In the genomic region with DNA sequence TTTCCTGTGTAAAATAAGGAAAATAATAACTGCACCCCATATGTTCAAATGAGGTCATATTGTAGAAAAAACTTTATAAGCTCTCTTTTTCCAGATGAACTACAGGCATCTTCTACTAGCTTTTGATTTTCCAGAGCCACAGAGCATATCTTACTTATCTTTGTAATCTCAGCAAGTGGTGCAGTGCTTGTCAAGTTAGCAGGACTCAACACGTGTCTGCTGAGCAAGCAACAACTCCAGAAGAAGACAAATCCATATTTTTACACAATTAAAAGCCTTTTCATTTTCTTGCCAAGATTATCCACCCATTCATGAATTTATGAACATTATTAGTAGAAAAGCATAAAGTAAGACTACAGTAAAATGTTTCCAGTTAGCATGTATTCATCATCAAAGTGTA, we compare ENCODE assay signal across 13 cellular contexts. TPM values are rescaled to one million over a fixed set of nuclear protein-coding genes. Genes with fewer than 3 reads are reported as not detected.
A peak's percentile ranks its signal among the peaks of the same experiment; 100 is the strongest.
DNase-seq lines count a peak whose midpoint lies in the region; TF ChIP-seq lines count a peak whose summit lies in the region.
"Had no signal": no experiment of that assay in that cellular context is flagged by ENCODE, and none has a peak within 500 bp of the region (broad histone marks: within the 10 kb centered on the region; RNA-seq: fewer than 3 reads in every experiment).

No MANE protein-coding gene starts in this region.

- 69 to 79% (median 75%) methylated on average over 1 of the region's 1 CpG for WGBS in adrenal gland, 4 donors

- no peak overlapping the region for H2AFZ ChIP-seq in parathyroid adenoma
- H2AFZ ChIP-seq: GM23248 had no signal

- H3K36me3 ChIP-seq in HEK293 (ENCODE audit: control insufficient read depth in 2 of 2, insufficient read depth in 1 of 2, low read length in 2 of 2) (no peaks in the 10 kb centered on the region), SK-N-MC (ENCODE audit: insufficient read depth, low read length) (no peaks in the 10 kb centered on the region), parathyroid adenoma (ENCODE audit: control insufficient read depth, insufficient read depth, low read length) (no peaks in the 10 kb centered on the region), adrenal gland (replicated peaks in 1 of 2) (no peaks in the 10 kb centered on the region)

- peak overlapping the region; percentile 47 for H3K4me2 ChIP-seq in parathyroid adenoma (ENCODE audit: low read length)

- H3K9me3 ChIP-seq in HEK293 (ENCODE audit: control insufficient read depth, insufficient read depth, low read depth, low read length), result no peaks in the 10 kb centered on the region
- no peaks in the 10 kb centered on the region; the same call in 1 of the 2 replicates for H3K9me3 ChIP-seq in SK-N-MC (ENCODE audit: low read depth, low read length)
- H3K9me3 ChIP-seq in parathyroid adenoma (ENCODE audit: control insufficient read depth, low read length), result no peaks in the 10 kb centered on the region
- no peaks in the 10 kb centered on the region for H3K9me3 ChIP-seq in adrenal gland (replicated peaks in 1 of 3)

- H3K4me3 ChIP-seq in HEK293 (ENCODE audit: low read depth, low read length) (no peak overlapping the region), SK-N-MC (peak overlapping the region; percentile 29), epithelial cell of esophagus (ENCODE audit: low read length) (no peak overlapping the region), parathyroid adenoma (ENCODE audit: low read depth, low read length) (peak overlapping the region; percentile 17), adrenal gland (no peak overlapping the region)
- H3K4me3 ChIP-seq: GM12878, GM23248 had no signal

- TF ChIP-seq POLR2A in adrenal gland (IDR thresholded peaks at IDR 0.05), result no peak

- no peaks in the 10 kb centered on the region for H3K27me3 ChIP-seq in parathyroid adenoma (ENCODE audit: control insufficient read depth, insufficient read depth, low read length)
- H3K27me3 ChIP-seq in adrenal gland, result no peaks in the 10 kb centered on the region

- H3K79me2 ChIP-seq in parathyroid adenoma, result no peaks in the 10 kb centered on the region

- H3K27ac ChIP-seq in HEK293 (ENCODE audit: extremely low read depth, low read depth, low read length), result no peak overlapping the region
- peak overlapping the region; percentile 90 for H3K27ac ChIP-seq in SK-N-MC
- no peak overlapping the region for H3K27ac ChIP-seq in parathyroid adenoma
- no peak overlapping the region for H3K27ac ChIP-seq in adrenal gland
- H3K27ac ChIP-seq: GM23248 had no signal

- intact Hi-C loops in adrenal gland (cut with DNase I), result no loop called here

- CTCF ChIA-PET in HEK293 (lab: Yijun Ruan, JAX), result no interaction called here

- TF ChIP-seq CTCF in HEK293 (tag by site-specific recombination; IDR thresholded peaks at IDR 0.05) (no peak), epithelial cell of esophagus (IDR thresholded peaks at IDR 0.05; ENCODE audit: insufficient read depth, low read depth, low read length, missing control alignments) (no peak), parathyroid adenoma (IDR thresholded peaks at IDR 0.05) (no peak), adrenal gland (IDR thresholded peaks at IDR 0.05) (no peak)

- DNase-seq in SK-N-MC (ENCODE audit: low read depth, low spot score) (no peak), epithelial cell of esophagus (ENCODE audit: low read depth) (peak; percentile 13), glomerular visceral epithelial cell (ENCODE audit: extremely low spot score) (no peak), adrenal gland (no peak), NCI-H2107 (lab: John Stamatoyannopoulos, UW) (no peak)
- DNase-seq: C1 segment of cervical spinal cord; Calu3; CD4-positive, alpha-beta T cell; DMS 273 treated with DMSO at 0.1 percent for 48 hours; GM23248 had no signal

- H3K4me1 ChIP-seq in HEK293 (ENCODE audit: control insufficient read depth, insufficient read depth, low read length), result no peaks in the 10 kb centered on the region
- peaks cover 7% of the 10 kb centered on the region for H3K4me1 ChIP-seq in parathyroid adenoma
- no peaks in the 10 kb centered on the region for H3K4me1 ChIP-seq in adrenal gland (replicated peaks in 1 of 2)

- H3K9ac ChIP-seq in SK-N-MC (ENCODE audit: insufficient read length) (peak overlapping the region; percentile 49), parathyroid adenoma (no peak overlapping the region)
- H3K9ac ChIP-seq: GM23248 had no signal

- POLR2A ChIA-PET in HEK293 (lab: Yijun Ruan, JAX), result no interaction called here

TF ChIP-seq in HEK293, 187 proteins besides CTCF, POLR2A, EP300 and RAD21:
- TF ChIP-seq SCRT2 (tag by site-specific recombination; IDR thresholded peaks at IDR 0.05) (peak; percentile 69), ZNF2 (tag by site-specific recombination; IDR thresholded peaks at IDR 0.05) (no peak), GLI2 (tag by site-specific recombination; IDR thresholded peaks at IDR 0.05; ENCODE audit: borderline replicate concordance, low read depth) (no peak), SCRT1 (tag by site-specific recombination; IDR thresholded peaks at IDR 0.05; ENCODE audit: borderline replicate concordance) (0 out of 2 replicates have a peak, but pooled peaks have one; percentile 20), ZEB2 (tag by site-specific recombination; IDR thresholded peaks at IDR 0.05) (no peak)
- TF ChIP-seq, protein P1, sequence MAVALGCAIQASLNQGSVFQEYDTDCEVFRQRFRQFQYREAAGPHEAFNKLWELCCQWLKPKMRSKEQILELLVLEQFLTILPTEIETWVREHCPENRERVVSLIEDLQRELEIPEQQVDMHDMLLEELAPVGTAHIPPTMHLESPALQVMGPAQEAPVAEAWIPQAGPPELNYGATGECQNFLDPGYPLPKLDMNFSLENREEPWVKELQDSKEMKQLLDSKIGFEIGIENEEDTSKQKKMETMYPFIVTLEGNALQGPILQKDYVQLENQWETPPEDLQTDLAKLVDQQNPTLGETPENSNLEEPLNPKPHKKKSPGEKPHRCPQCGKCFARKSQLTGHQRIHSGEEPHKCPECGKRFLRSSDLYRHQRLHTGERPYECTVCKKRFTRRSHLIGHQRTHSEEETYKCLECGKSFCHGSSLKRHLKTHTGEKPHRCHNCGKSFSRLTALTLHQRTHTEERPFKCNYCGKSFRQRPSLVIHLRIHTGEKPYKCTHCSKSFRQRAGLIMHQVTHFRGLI (tag by site-specific recombination; IDR thresholded peaks at IDR 0.05), result no peak
- TF ChIP-seq, protein P2, sequence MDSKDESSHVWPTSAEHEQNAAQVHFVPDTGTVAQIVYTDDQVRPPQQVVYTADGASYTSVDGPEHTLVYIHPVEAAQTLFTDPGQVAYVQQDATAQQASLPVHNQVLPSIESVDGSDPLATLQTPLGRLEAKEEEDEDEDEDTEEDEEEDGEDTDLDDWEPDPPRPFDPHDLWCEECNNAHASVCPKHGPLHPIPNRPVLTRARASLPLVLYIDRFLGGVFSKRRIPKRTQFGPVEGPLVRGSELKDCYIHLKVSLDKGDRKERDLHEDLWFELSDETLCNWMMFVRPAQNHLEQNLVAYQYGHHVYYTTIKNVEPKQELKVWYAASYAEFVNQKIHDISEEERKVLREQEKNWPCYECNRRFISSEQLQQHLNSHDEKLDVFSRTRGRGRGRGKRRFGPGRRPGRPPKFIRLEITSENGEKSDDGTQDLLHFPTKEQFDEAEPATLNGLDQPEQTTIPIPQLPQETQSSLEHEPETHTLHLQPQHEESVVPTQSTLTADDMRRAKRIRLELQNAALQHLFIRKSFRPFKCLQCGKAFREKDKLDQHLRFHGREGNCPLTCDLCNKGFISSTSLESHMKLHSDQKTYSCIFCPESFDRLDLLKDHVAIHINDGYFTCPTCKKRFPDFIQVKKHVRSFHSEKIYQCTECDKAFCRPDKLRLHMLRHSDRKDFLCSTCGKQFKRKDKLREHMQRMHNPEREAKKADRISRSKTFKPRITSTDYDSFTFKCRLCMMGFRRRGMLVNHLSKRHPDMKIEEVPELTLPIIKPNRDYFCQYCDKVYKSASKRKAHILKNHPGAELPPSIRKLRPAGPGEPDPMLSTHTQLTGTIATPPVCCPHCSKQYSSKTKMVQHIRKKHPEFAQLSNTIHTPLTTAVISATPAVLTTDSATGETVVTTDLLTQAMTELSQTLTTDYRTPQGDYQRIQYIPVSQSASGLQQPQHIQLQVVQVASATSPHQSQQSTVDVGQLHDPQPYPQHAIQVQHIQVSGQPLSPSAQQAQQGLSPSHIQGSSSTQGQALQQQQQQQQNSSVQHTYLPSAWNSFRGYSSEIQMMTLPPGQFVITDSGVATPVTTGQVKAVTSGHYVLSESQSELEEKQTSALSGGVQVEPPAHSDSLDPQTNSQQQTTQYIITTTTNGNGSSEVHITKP (tag by site-specific recombination; IDR thresholded peaks at IDR 0.05), result no peak
- TF ChIP-seq, protein P3, sequence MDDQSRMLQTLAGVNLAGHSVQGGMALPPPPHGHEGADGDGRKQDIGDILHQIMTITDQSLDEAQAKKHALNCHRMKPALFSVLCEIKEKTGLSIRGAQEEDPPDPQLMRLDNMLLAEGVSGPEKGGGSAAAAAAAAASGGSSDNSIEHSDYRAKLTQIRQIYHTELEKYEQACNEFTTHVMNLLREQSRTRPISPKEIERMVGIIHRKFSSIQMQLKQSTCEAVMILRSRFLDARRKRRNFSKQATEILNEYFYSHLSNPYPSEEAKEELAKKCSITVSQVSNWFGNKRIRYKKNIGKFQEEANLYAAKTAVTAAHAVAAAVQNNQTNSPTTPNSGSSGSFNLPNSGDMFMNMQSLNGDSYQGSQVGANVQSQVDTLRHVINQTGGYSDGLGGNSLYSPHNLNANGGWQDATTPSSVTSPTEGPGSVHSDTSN (CRISPR knock-in tag; IDR thresholded peaks at IDR 0.05), result no peak

RNA-seq across cellular contexts. Expression of a gene that starts 14.4 kb away (rescaled TPM):
- total RNA-seq in adrenal gland, result 10 to 100 TPM in 7 of 8 donors, 1 to 10 TPM in 1; 8.3 to 22.6 (median 19.1) TPM
- polyA plus RNA-seq in adrenal gland, result 10 to 100 TPM; 11.9 to 16.7 (median 15.8) TPM

Comparison
In these comparisons a context has a peak if more than half of its experiments do, and no peak if none do; other contexts are left out.
1. H3K4me3 ChIP-seq: peak in SK-N-MC (single experiment) and parathyroid adenoma (single experiment); none in HEK293 (single experiment), epithelial cell of esophagus (single experiment) and adrenal gland (0 of 4).